8 cellular contexts compared by ENCODE assay signal in the genomic region with DNA sequence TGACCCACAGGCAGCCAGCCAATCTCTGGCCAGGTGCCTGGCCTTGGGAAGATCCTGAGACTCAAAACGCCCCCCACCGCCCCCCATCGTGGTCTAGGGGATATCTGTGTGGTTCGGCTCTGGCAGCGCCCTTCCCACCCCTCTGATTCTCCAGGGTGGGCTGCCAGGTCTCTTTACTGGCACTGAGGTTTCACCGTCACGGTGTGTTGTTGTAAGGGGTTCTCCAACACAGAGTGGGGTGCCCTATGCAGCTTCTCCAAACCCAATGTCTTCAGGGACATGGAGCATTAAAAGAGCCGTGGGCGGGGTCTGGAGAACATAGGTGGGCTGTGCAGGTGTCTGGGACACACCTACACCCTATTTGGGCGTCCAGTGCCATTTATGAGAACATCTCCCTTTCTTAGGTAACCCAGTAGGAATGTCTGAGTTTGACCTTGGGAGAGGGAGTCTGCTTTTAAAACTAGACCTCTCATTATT. TPM values are rescaled to one million over a fixed set of nuclear protein-coding genes. Genes with fewer than 3 reads are reported as not detected.
DNase-seq lines count a peak whose midpoint lies in the region; ATAC-seq and TF ChIP-seq lines count a peak whose summit lies in the region.

No MANE protein-coding gene starts in this region.

- H3K27me3 Mint-ChIP-seq in Calu3 (ENCODE audit: unreplicated experiment) (peaks cover 9% of the 10 kb centered on the region), progenitor cell of endocrine pancreas (peaks cover under 1% of the 10 kb centered on the region)

- H3K9me3 Mint-ChIP-seq in Calu3 (ENCODE audit: low read depth, unreplicated experiment) (no peaks in the 10 kb centered on the region), progenitor cell of endocrine pancreas (ENCODE audit: low read depth) (no peaks in the 10 kb centered on the region)

- H3K4me1 Mint-ChIP-seq in Calu3 (ENCODE audit: low read depth, unreplicated experiment) (peaks cover 43% of the 10 kb centered on the region), progenitor cell of endocrine pancreas (ENCODE audit: low read depth) (peaks cover 32% of the 10 kb centered on the region)

- H3K27me3 ChIP-seq in Panc1 (ENCODE audit: control insufficient read depth, insufficient read depth, low read length) = no peaks in the 10 kb centered on the region

- H3K36me3 ChIP-seq in Panc1 (ENCODE audit: control insufficient read depth, insufficient read depth, low read length) = no peaks in the 10 kb centered on the region

- H3K27ac Mint-ChIP-seq in Calu3 (ENCODE audit: unreplicated experiment) (peak overlapping the region; percentile 89), progenitor cell of endocrine pancreas (peak overlapping the region; percentile 96)

- TF ChIP-seq CTCF in Calu3 (IDR thresholded peaks at IDR 0.05; ENCODE audit: unreplicated experiment) (no peak), Panc1 (IDR thresholded peaks at IDR 0.05) (no peak), epithelial cell of esophagus (IDR thresholded peaks at IDR 0.05; ENCODE audit: insufficient read depth, low read depth, low read length, missing control alignments) (no peak), progenitor cell of endocrine pancreas (IDR thresholded peaks at IDR 0.05; ENCODE audit: unreplicated experiment) (no peak)

- DNase-seq in Calu3 (no peak), Panc1 (ENCODE audit: low read depth, low spot score) (no peak), epithelial cell of esophagus (ENCODE audit: low read depth) (peak; percentile 36), progenitor cell of endocrine pancreas (ENCODE audit: low spot score, unreplicated experiment) (no peak), pons (ENCODE audit: low spot score) (no peak)
- no peak for DNase-seq in stimulated activated CD4-positive, alpha-beta T cell treated with anti-CD3 and anti-CD28 coated beads, Interleukin-2, amount 100 ng/mL, for 48 hours

- intact Hi-C loops in Calu3 (cut with micrococcal nuclease; ENCODE audit: unreplicated experiment) = loop anchor here (2.0 kb wide), 1 partner anchor 25 kb away; a partner anchor contains a TSS
- intact Hi-C loops in Panc1 (cut with micrococcal nuclease; ENCODE audit: unreplicated experiment) = no loop called here

- H3K4me3 Mint-ChIP-seq in Calu3 (ENCODE audit: low read depth, unreplicated experiment) (peak overlapping the region; percentile 96), progenitor cell of endocrine pancreas (ENCODE audit: low read depth) (peak overlapping the region; percentile 77)

- BruUV-seq in Calu3 (replicated peaks; lab: Mats Ljungman, UMichigan) = no TSS peak
- BruUV-seq in Panc1 (replicated peaks; lab: Mats Ljungman, UMichigan) = no TSS peak

- H3K4me3 ChIP-seq in Panc1 (ENCODE audit: low read depth in 2 of 2, low read length in 2 of 2) (peak overlapping the region; percentile 71 to 86), epithelial cell of esophagus (ENCODE audit: low read length) (peak overlapping the region; percentile 65)

- H3K36me3 Mint-ChIP-seq in Calu3 (ENCODE audit: insufficient read depth, unreplicated experiment) (peaks cover 77% of the 10 kb centered on the region), progenitor cell of endocrine pancreas (ENCODE audit: insufficient read depth) (no peaks in the 10 kb centered on the region)

- POLR2A ChIA-PET in Panc1 (lab: Charles Lee) = interaction anchor here (0.5 to 1.4 kb wide), 2 partner anchors 8 to 12 kb away, joined by 3 read pairs; no protein-coding TSS in a partner anchor

- H3K4me1 ChIP-seq in Panc1 (ENCODE audit: control insufficient read depth, insufficient read depth, low read length) = peaks cover 39% of the 10 kb centered on the region

- H3K27ac ChIP-seq in Panc1 (ENCODE audit: low read length) = peak overlapping the region; percentile 88

- in situ Hi-C loops in Panc1 (cut with HindIII; ENCODE audit: low pct_unique_long_range_greater_than_20kb, low sequenced_read_pairs) = no loop called here

- CTCF ChIA-PET in Calu3 (lab: Charles Lee) = interaction anchor here (3.4 kb wide), 1 partner anchor 24 kb away, joined by 16 read pairs; a partner anchor contains a TSS
- CTCF ChIA-PET in Panc1 (lab: Charles Lee) = no interaction called here

- H3K9me3 ChIP-seq in Panc1 (ENCODE audit: control insufficient read depth, insufficient read depth, low read depth, low read length) = no peaks in the 10 kb centered on the region

- ATAC-seq in Panc1 = no peak
- ATAC-seq in HG03432 (IDR thresholded peaks at IDR 0.05; ENCODE audit: unreplicated experiment) = no peak
- no peak for ATAC-seq in GM21367 (IDR thresholded peaks at IDR 0.05; ENCODE audit: unreplicated experiment)

RNA-seq across cellular contexts. Expression of a gene that starts 1.5 kb away (rescaled TPM):
- total RNA-seq in Calu3 (2022) (105 and 113 TPM in 2 replicates), Panc1 (2021; ENCODE audit: unreplicated experiment) (125 TPM), progenitor cell of endocrine pancreas (21.5 and 26.2 TPM in 2 replicates)
- 120 TPM for polyA plus RNA-seq in Panc1 (2012; ENCODE audit: insufficient read length)

RNA-seq across cellular contexts. Expression of a gene that starts 24.0 kb away (rescaled TPM):
- total RNA-seq in Calu3 (2022) = 61.9 and 75.8 TPM in 2 replicates
- total RNA-seq in Panc1 (2021; ENCODE audit: unreplicated experiment) = 9.2 TPM
- polyA plus RNA-seq in Panc1 (2012; ENCODE audit: insufficient read length) = 13.7 TPM
- 7.4 and 8.6 TPM in 2 replicates for total RNA-seq in progenitor cell of endocrine pancreas

RNA-seq across cellular contexts. Expression of a gene that starts 27.8 kb away (rescaled TPM):
- total RNA-seq in Calu3 (2022) = 177 and 192 TPM in 2 replicates
- 173 TPM for total RNA-seq in Panc1 (2021; ENCODE audit: unreplicated experiment)
- 196 TPM for polyA plus RNA-seq in Panc1 (2012; ENCODE audit: insufficient read length)
- 145 and 150 TPM in 2 replicates for total RNA-seq in progenitor cell of endocrine pancreas

RNA-seq across cellular contexts. Expression of a gene that starts 37.8 kb away (rescaled TPM):
- total RNA-seq in Calu3 (2022) (64.0 and 67.2 TPM in 2 replicates), Panc1 (2021; ENCODE audit: unreplicated experiment) (59.4 TPM), progenitor cell of endocrine pancreas (29.1 and 32.1 TPM in 2 replicates)
- polyA plus RNA-seq in Panc1 (2012; ENCODE audit: insufficient read length) = 81.5 TPM
